Comparison of ENCODE assay signal across 1 cellular context in the genomic region with DNA sequence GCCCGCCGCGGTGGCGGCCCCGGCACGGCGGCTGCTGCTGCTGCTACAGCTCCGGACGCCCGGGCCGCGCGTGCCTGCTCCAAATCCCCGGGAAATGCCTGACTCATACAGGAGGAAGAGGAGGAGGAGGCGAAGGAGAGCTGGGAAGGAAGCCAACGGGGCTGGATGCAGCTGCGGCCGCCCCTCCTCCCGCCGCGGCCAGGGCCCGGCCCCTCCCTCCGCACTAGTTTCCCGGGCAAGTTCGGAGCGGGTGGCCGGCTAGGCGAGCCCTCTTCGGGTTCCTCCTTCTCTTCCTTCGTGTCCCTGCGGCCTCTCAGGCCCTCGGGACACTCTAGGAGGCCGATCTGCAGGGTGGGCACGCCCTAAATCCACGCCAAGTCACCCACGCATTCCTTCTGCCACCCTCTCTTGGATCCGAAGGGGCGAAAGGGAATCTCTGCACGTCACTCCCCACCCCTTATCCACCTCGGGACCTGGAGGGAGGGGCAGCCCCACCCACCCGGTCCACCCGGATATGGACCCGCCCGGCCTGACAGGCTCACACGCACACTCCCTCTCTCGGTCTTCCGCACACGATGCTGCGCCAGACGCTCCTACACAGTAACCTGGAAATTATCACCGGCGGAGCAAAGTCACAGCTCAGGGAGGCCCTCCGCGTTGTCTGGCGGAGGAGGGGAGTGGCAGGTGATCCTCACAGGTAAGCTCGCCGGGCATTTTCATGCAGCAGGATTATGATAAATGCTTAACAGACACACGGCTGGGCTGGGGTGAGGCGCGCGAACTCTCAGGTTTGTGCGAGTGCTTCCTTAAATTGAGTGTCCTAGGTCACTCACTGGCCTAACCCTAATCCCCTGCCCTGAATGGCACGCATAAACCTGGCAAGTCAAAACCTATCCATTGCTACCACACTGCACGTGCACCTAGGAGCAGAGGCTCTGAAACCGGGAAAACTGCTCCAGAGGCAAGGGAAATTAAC.
TF ChIP-seq lines count a peak whose summit lies in the region.

A gene with protein sequence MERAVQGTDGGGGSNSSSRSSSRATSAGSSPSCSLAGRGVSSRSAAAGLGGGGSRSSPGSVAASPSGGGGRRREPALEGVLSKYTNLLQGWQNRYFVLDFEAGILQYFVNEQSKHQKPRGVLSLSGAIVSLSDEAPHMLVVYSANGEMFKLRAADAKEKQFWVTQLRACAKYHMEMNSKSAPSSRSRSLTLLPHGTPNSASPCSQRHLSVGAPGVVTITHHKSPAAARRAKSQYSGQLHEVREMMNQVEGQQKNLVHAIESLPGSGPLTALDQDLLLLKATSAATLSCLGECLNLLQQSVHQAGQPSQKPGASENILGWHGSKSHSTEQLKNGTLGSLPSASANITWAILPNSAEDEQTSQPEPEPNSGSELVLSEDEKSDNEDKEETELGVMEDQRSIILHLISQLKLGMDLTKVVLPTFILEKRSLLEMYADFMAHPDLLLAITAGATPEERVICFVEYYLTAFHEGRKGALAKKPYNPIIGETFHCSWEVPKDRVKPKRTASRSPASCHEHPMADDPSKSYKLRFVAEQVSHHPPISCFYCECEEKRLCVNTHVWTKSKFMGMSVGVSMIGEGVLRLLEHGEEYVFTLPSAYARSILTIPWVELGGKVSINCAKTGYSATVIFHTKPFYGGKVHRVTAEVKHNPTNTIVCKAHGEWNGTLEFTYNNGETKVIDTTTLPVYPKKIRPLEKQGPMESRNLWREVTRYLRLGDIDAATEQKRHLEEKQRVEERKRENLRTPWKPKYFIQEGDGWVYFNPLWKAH (minus strand): TSS at position 57 of the 976 bp plus-strand sequence. CDS start 83 bp downstream, outside the sequence.
A gene (plus strand): TSS at position 545 of the 976 bp plus-strand sequence. CDS start 7,330 bp downstream, outside the sequence.

TF ChIP-seq in HepG2, 621 proteins besides CTCF, POLR2A, EP300 and RAD21 (continued from another document and continues in another):
- TF ChIP-seq, protein P1, sequence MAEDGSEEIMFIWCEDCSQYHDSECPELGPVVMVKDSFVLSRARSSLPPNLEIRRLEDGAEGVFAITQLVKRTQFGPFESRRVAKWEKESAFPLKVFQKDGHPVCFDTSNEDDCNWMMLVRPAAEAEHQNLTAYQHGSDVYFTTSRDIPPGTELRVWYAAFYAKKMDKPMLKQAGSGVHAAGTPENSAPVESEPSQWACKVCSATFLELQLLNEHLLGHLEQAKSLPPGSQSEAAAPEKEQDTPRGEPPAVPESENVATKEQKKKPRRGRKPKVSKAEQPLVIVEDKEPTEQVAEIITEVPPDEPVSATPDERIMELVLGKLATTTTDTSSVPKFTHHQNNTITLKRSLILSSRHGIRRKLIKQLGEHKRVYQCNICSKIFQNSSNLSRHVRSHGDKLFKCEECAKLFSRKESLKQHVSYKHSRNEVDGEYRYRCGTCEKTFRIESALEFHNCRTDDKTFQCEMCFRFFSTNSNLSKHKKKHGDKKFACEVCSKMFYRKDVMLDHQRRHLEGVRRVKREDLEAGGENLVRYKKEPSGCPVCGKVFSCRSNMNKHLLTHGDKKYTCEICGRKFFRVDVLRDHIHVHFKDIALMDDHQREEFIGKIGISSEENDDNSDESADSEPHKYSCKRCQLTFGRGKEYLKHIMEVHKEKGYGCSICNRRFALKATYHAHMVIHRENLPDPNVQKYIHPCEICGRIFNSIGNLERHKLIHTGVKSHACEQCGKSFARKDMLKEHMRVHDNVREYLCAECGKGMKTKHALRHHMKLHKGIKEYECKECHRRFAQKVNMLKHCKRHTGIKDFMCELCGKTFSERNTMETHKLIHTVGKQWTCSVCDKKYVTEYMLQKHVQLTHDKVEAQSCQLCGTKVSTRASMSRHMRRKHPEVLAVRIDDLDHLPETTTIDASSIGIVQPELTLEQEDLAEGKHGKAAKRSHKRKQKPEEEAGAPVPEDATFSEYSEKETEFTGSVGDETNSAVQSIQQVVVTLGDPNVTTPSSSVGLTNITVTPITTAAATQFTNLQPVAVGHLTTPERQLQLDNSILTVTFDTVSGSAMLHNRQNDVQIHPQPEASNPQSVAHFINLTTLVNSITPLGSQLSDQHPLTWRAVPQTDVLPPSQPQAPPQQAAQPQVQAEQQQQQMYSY (CRISPR knock-in tag; IDR thresholded peaks at IDR 0.05), result no peak
- TF ChIP-seq KLF13 (CRISPR knock-in tag; IDR thresholded peaks at IDR 0.05) (no peak), FOXA3 (CRISPR knock-in tag; IDR thresholded peaks at IDR 0.05) (peak; percentile 27; the same call in 1 of the 2 replicates), EED (CRISPR knock-in tag; IDR thresholded peaks at IDR 0.05) (no peak), CBX1 (IDR thresholded peaks at IDR 0.05; ENCODE audit: low read depth) (no peak), BRCA1 (CRISPR knock-in tag; IDR thresholded peaks at IDR 0.05) (no peak), HMG20A (CRISPR knock-in tag; IDR thresholded peaks at IDR 0.05; ENCODE audit: borderline replicate concordance) (no peak), ZNF629 (CRISPR knock-in tag; conservative IDR thresholded peaks at IDR 0.05) (no peak), MIER3 (CRISPR knock-in tag; IDR thresholded peaks at IDR 0.05; ENCODE audit: borderline replicate concordance) (no peak), TBX2 (CRISPR knock-in tag; IDR thresholded peaks at IDR 0.05; ENCODE audit: borderline replicate concordance) (no peak; the same call in 1 of the 2 replicates), RFXAP (CRISPR knock-in tag; IDR thresholded peaks at IDR 0.05; ENCODE audit: borderline replicate concordance) (0 out of 2 replicates have a peak, but pooled peaks have one; percentile 16), SP4 (CRISPR knock-in tag; IDR thresholded peaks at IDR 0.05) (peak; percentile 17; the same call in 1 of the 2 replicates), JARID2 (CRISPR knock-in tag; IDR thresholded peaks at IDR 0.05; ENCODE audit: insufficient replicate concordance) (no peak), SMAD1 (CRISPR knock-in tag; IDR thresholded peaks at IDR 0.05; ENCODE audit: borderline replicate concordance, low read depth) (no peak), ZNF678 (CRISPR knock-in tag; IDR thresholded peaks at IDR 0.05) (no peak), ZNF264 (CRISPR knock-in tag; IDR thresholded peaks at IDR 0.05) (no peak), SMC3 (IDR thresholded peaks at IDR 0.05; ENCODE audit: low read length) (no peak), U2AF2 (IDR thresholded peaks at IDR 0.05; ENCODE audit: low read depth, low read length) (no peak), ZNF615 (CRISPR knock-in tag; IDR thresholded peaks at IDR 0.05; ENCODE audit: borderline replicate concordance) (no peak), ZNF644 (CRISPR knock-in tag; IDR thresholded peaks at IDR 0.05; ENCODE audit: low read depth) (no peak), ASH2L (IDR thresholded peaks at IDR 0.05; ENCODE audit: insufficient read length, low read depth, low read length) (peak; percentile 31), MBNL3 (CRISPR knock-in tag; conservative IDR thresholded peaks at IDR 0.05) (no peak), MEIS1 (CRISPR knock-in tag; IDR thresholded peaks at IDR 0.05; ENCODE audit: borderline replicate concordance) (no peak), SMYD3 (CRISPR knock-in tag; IDR thresholded peaks at IDR 0.05) (no peak), ZNF549 (CRISPR knock-in tag; IDR thresholded peaks at IDR 0.05) (no peak), ZNF431 (CRISPR knock-in tag; IDR thresholded peaks at IDR 0.05; ENCODE audit: borderline replicate concordance, low read depth) (no peak), ZNF781 (CRISPR knock-in tag; IDR thresholded peaks at IDR 0.05; ENCODE audit: borderline replicate concordance, not compliant biosample characterization) (no peak), ZNF607 (CRISPR knock-in tag; IDR thresholded peaks at IDR 0.05; ENCODE audit: borderline replicate concordance) (no peak), ISL2 (CRISPR knock-in tag; IDR thresholded peaks at IDR 0.05) (0 out of 2 replicates have a peak, but pooled peaks have one; percentile 48), ZNF776 (CRISPR knock-in tag; IDR thresholded peaks at IDR 0.05) (no peak)
- TF ChIP-seq, protein P2, sequence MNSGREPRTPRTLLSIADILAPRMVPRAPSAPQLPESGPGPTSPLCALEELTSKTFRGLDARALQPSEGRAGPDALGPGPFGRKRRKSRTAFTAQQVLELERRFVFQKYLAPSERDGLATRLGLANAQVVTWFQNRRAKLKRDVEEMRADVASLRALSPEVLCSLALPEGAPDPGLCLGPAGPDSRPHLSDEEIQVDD (CRISPR knock-in tag; IDR thresholded peaks at IDR 0.05; ENCODE audit: borderline replicate concordance), result no peak
- TF ChIP-seq, protein P3, sequence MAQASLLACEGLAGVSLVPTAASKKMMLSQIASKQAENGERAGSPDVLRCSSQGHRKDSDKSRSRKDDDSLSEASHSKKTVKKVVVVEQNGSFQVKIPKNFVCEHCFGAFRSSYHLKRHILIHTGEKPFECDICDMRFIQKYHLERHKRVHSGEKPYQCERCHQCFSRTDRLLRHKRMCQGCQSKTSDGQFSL (CRISPR knock-in tag; IDR thresholded peaks at IDR 0.05), result no peak
- TF ChIP-seq, protein P4, sequence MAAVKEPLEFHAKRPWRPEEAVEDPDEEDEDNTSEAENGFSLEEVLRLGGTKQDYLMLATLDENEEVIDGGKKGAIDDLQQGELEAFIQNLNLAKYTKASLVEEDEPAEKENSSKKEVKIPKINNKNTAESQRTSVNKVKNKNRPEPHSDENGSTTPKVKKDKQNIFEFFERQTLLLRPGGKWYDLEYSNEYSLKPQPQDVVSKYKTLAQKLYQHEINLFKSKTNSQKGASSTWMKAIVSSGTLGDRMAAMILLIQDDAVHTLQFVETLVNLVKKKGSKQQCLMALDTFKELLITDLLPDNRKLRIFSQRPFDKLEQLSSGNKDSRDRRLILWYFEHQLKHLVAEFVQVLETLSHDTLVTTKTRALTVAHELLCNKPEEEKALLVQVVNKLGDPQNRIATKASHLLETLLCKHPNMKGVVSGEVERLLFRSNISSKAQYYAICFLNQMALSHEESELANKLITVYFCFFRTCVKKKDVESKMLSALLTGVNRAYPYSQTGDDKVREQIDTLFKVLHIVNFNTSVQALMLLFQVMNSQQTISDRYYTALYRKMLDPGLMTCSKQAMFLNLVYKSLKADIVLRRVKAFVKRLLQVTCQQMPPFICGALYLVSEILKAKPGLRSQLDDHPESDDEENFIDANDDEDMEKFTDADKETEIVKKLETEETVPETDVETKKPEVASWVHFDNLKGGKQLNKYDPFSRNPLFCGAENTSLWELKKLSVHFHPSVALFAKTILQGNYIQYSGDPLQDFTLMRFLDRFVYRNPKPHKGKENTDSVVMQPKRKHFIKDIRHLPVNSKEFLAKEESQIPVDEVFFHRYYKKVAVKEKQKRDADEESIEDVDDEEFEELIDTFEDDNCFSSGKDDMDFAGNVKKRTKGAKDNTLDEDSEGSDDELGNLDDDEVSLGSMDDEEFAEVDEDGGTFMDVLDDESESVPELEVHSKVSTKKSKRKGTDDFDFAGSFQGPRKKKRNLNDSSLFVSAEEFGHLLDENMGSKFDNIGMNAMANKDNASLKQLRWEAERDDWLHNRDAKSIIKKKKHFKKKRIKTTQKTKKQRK (IDR thresholded peaks at IDR 0.05; ENCODE audit: low read length), result no peak
- TF ChIP-seq, protein P5, sequence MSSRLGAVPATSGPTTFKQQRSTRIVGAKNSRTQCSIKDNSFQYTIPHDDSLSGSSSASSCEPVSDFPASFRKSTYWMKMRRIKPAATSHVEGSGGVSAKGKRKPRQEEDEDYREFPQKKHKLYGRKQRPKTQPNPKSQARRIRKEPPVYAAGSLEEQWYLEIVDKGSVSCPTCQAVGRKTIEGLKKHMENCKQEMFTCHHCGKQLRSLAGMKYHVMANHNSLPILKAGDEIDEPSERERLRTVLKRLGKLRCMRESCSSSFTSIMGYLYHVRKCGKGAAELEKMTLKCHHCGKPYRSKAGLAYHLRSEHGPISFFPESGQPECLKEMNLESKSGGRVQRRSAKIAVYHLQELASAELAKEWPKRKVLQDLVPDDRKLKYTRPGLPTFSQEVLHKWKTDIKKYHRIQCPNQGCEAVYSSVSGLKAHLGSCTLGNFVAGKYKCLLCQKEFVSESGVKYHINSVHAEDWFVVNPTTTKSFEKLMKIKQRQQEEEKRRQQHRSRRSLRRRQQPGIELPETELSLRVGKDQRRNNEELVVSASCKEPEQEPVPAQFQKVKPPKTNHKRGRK (CRISPR knock-in tag; IDR thresholded peaks at IDR 0.05), result no peak
- TF ChIP-seq, protein P6, sequence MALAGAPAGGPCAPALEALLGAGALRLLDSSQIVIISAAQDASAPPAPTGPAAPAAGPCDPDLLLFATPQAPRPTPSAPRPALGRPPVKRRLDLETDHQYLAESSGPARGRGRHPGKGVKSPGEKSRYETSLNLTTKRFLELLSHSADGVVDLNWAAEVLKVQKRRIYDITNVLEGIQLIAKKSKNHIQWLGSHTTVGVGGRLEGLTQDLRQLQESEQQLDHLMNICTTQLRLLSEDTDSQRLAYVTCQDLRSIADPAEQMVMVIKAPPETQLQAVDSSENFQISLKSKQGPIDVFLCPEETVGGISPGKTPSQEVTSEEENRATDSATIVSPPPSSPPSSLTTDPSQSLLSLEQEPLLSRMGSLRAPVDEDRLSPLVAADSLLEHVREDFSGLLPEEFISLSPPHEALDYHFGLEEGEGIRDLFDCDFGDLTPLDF (CRISPR knock-in tag; IDR thresholded peaks at IDR 0.05), result no peak
- TF ChIP-seq, protein P7, sequence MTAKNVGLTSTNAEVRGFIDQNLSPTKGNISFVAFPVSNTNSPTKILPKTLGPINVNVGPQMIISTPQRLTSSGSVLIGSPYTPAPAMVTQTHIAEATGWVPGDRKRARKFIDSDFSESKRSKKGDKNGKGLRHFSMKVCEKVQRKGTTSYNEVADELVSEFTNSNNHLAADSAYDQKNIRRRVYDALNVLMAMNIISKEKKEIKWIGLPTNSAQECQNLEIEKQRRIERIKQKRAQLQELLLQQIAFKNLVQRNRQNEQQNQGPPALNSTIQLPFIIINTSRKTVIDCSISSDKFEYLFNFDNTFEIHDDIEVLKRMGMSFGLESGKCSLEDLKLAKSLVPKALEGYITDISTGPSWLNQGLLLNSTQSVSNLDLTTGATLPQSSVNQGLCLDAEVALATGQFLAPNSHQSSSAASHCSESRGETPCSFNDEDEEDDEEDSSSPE (CRISPR knock-in tag; IDR thresholded peaks at IDR 0.05), result 0 out of 2 replicates have a peak, but pooled peaks have one; percentile 27
- TF ChIP-seq, protein P8, sequence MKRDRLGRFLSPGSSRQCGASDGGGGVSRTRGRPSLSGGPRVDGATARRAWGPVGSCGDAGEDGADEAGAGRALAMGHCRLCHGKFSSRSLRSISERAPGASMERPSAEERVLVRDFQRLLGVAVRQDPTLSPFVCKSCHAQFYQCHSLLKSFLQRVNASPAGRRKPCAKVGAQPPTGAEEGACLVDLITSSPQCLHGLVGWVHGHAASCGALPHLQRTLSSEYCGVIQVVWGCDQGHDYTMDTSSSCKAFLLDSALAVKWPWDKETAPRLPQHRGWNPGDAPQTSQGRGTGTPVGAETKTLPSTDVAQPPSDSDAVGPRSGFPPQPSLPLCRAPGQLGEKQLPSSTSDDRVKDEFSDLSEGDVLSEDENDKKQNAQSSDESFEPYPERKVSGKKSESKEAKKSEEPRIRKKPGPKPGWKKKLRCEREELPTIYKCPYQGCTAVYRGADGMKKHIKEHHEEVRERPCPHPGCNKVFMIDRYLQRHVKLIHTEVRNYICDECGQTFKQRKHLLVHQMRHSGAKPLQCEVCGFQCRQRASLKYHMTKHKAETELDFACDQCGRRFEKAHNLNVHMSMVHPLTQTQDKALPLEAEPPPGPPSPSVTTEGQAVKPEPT (CRISPR knock-in tag; IDR thresholded peaks at IDR 0.05; ENCODE audit: low read depth), result no peak
